8 cellular contexts compared by ENCODE assay signal in the genomic region with DNA sequence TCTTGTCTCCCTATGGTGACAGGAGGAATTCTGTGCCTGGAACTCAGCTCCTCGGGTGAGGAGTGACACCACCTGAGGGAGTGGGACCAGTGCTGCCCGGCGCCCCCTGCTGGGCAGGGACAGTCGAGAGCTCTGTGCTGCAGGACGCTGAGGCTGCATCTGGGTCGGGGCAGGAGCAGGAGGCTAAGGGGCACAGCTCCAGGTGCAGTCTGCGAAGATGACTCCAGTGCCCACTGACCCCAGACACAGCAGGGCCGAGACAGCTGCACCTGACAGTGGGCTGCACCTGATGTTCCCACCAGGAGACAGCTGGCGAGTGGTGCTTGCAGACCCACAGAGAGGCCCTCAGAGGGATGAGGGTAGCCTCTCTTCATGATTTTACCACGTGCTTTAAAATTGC.
DNase-seq lines count a peak whose midpoint lies in the region; ATAC-seq and TF ChIP-seq lines count a peak whose summit lies in the region.

No MANE protein-coding gene starts in this region.

- intact Hi-C loops in spleen (cut with DNase I; ENCODE audit: low total_unique reads), result no loop called here

- H3K27me3 ChIP-seq in GM06990 (replicated peaks; ENCODE audit: control insufficient read depth, insufficient read depth, low read length) (no peaks in the 10 kb centered on the region), spleen (replicated peaks in 1 of 7) (peaks cover 0 to 10% (median 0%) of the 10 kb centered on the region in 7 donors)

- H3K4me1 ChIP-seq in spleen, result no peaks in the 10 kb centered on the region

- H3K27ac Mint-ChIP-seq in glutamatergic neuron (ENCODE audit: unreplicated experiment), result no peak overlapping the region

- H3K36me3 Mint-ChIP-seq in glutamatergic neuron (ENCODE audit: unreplicated experiment), result no peaks in the 10 kb centered on the region

- TF ChIP-seq POLR2A in spleen (IDR thresholded peaks at IDR 0.05), result no peak

- no peak overlapping the region for H3K4me3 Mint-ChIP-seq in glutamatergic neuron (ENCODE audit: unreplicated experiment)

- no peaks in the 10 kb centered on the region for H3K9me3 ChIP-seq in spleen

- DNase-seq in GM06990 (ENCODE audit: extremely low read depth, insufficient read length) (no peak), activated T-cell treated with anti-CD3 and anti-CD28 coated beads for 24 hours (ENCODE audit: low read depth) (peak; percentile 27), glutamatergic neuron (peak; percentile 72), spleen (peak; percentile 80)

- TF ChIP-seq CTCF in GM06990 (IDR thresholded peaks at IDR 0.05; ENCODE audit: insufficient read depth, low read length, poor library complexity, severe bottlenecking), result peak; percentile 82
- peak; percentile 86 for TF ChIP-seq CTCF in LNCAP (IDR thresholded peaks at IDR 0.05)
- TF ChIP-seq CTCF in glutamatergic neuron (IDR thresholded peaks at IDR 0.05; ENCODE audit: partially characterized antibody, unreplicated experiment), result peak; percentile 74
- peak in 10 of 11 experiments; percentile 13 to 71 (median 54) for TF ChIP-seq CTCF in spleen (IDR thresholded peaks at IDR 0.05 in 8 of 11, conservative IDR thresholded peaks at IDR 0.05 in 3 of 11)

- peaks cover 3% of the 10 kb centered on the region for H3K4me1 Mint-ChIP-seq in glutamatergic neuron (ENCODE audit: low read depth, unreplicated experiment)

- peaks cover 9% of the 10 kb centered on the region for H3K27me3 Mint-ChIP-seq in glutamatergic neuron (ENCODE audit: unreplicated experiment)

- 28 to 48% (median 38%) methylated on average over 9 to 10 of the region's 10 CpGs for WGBS in spleen, 5 donors

- H3K4me3 ChIP-seq in GM06990 (replicated peaks; ENCODE audit: low read depth, low read length) (no peak overlapping the region), spleen (no peak overlapping the region)

- ATAC-seq in HG02763 (IDR thresholded peaks at IDR 0.05; ENCODE audit: unreplicated experiment) (no peak), GM21529 (IDR thresholded peaks at IDR 0.05; ENCODE audit: unreplicated experiment) (no peak), HG02970 (IDR thresholded peaks at IDR 0.05; ENCODE audit: low FRiP score, unreplicated experiment) (no peak)

- H3K27ac ChIP-seq in spleen, result no peak overlapping the region

- H3K36me3 ChIP-seq in GM06990 (ENCODE audit: control insufficient read depth, insufficient read depth, low read length), result no peaks in the 10 kb centered on the region
- no peaks in the 10 kb centered on the region for H3K36me3 ChIP-seq in spleen

- peaks cover 5% of the 10 kb centered on the region for H3K9me3 Mint-ChIP-seq in glutamatergic neuron (ENCODE audit: unreplicated experiment)
